In genomic region chr15:82833283-82833682, GRCh38 we compare ENCODE assay signal across 2 cellular contexts.
TF ChIP-seq lines count a peak whose summit lies in the region.

No MANE protein-coding gene starts in this region.

TF ChIP-seq in liver, 16 proteins besides CTCF, POLR2A, EP300 and RAD21:
- TF ChIP-seq TAF1 (conservative IDR thresholded peaks at IDR 0.05): no peak
TF ChIP-seq in liver: peak in this region for 0.

TF ChIP-seq in HepG2, 621 proteins besides CTCF, POLR2A, EP300 and RAD21:
- TF ChIP-seq ZNF343 (CRISPR knock-in tag; IDR thresholded peaks at IDR 0.05): no peak
- TF ChIP-seq ZNF160 (CRISPR knock-in tag; IDR thresholded peaks at IDR 0.05): no peak
- no peak for TF ChIP-seq HMG20A (CRISPR knock-in tag; IDR thresholded peaks at IDR 0.05; ENCODE audit: borderline replicate concordance)
- TF ChIP-seq ZBTB34 (CRISPR knock-in tag; IDR thresholded peaks at IDR 0.05): no peak
